ENCODE assay signal across 12 cellular contexts in the genomic region with DNA sequence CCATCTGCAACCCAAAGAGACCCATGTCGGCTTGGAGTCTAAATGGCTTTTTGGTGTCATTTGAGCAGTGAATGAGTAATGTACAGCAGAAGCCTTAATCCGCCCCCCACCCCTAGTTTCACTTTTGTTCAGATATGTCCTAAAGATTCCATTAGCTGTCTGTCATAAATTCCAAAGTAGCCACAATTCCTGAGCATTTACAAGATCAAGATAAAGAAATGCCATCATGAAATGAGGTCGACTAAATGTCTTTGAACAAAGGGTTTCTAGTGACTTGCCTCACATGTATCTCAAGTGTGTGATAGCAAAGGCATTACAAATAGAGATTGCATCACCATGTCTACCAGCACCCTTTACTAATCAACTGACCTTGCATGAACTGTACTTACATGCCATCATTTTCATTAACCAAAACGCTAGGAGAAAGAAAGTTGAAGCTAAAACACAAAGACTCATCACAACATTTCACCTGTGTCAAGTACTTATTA.
DNase-seq lines count a peak whose midpoint lies in the region; ATAC-seq and TF ChIP-seq lines count a peak whose summit lies in the region.
"Had no signal": no experiment of that assay in that cellular context is flagged by ENCODE, and none has a peak within 500 bp of the region (broad histone marks: within the 10 kb centered on the region; RNA-seq: fewer than 3 reads in every experiment).

No MANE protein-coding gene starts in this region.

- no peaks in the 10 kb centered on the region for H3K9me3 Mint-ChIP-seq in activated T-helper 2 cell treated with anti-CD3 and anti-CD28 coated beads, Interferon-gamma antibody, Interleukin-2, Interleukin-4, amounts not matched to agents 10 μg/mL and 5 μg/mL and 100 μg/mL, durations not matched to agents 14 hours and 24 hours and 36 hours

- H4K20me1 ChIP-seq in hepatocyte (ENCODE audit: insufficient read depth, poor library complexity, severe bottlenecking) = no peaks in the 10 kb centered on the region

- peak overlapping the region; percentile 65 for H3K4me2 ChIP-seq in hepatocyte

- H3K36me3 Mint-ChIP-seq in activated T-helper 2 cell treated with anti-CD3 and anti-CD28 coated beads, Interferon-gamma antibody, Interleukin-2, Interleukin-4, amounts not matched to agents 10 μg/mL and 5 μg/mL and 100 μg/mL, durations not matched to agents 14 hours and 24 hours and 36 hours (ENCODE audit: low read depth) = peaks cover 4% of the 10 kb centered on the region

- no peak overlapping the region for H2AFZ ChIP-seq in hepatocyte

- no peaks in the 10 kb centered on the region for H3K9me2 ChIP-seq in hepatocyte (replicated peaks; ENCODE audit: insufficient read depth)

- peak overlapping the region; percentile 30 for H3K27ac Mint-ChIP-seq in activated T-helper 2 cell treated with anti-CD3 and anti-CD28 coated beads, Interferon-gamma antibody, Interleukin-2, Interleukin-4, amounts not matched to agents 10 μg/mL and 5 μg/mL and 100 μg/mL, durations not matched to agents 14 hours and 24 hours and 36 hours

- H3K27me3 ChIP-seq in HAP-1 (ENCODE audit: low read depth) (no peaks in the 10 kb centered on the region), hepatocyte (no peaks in the 10 kb centered on the region)

- peaks cover 15% of the 10 kb centered on the region for H3K4me1 ChIP-seq in HAP-1
- peaks cover 35% of the 10 kb centered on the region for H3K4me1 ChIP-seq in hepatocyte (ENCODE audit: insufficient read depth)

- no peak for TF ChIP-seq CTCF in hepatocyte (IDR thresholded peaks at IDR 0.05; ENCODE audit: poor library complexity)

- no peak overlapping the region for H3K4me3 Mint-ChIP-seq in activated T-helper 2 cell treated with anti-CD3 and anti-CD28 coated beads, Interferon-gamma antibody, Interleukin-2, Interleukin-4, amounts not matched to agents 10 μg/mL and 5 μg/mL and 100 μg/mL, durations not matched to agents 14 hours and 24 hours and 36 hours (ENCODE audit: low read depth)

- peak; percentile 99 for DNase-seq in A172 (ENCODE audit: low spot score)
- DNase-seq in HAP-1 (ENCODE audit: low spot score in 2 of 2) = peak; percentile 64 to 66
- DNase-seq in activated T-helper 2 cell treated with anti-CD3 and anti-CD28 coated beads, Interferon-gamma antibody, Interleukin-2, Interleukin-4, amounts not matched to agents 10 μg/mL and 5 μg/mL and 100 μg/mL, durations not matched to agents 14 hours and 24 hours and 36 hours (ENCODE audit: low spot score) = no peak
- peak; percentile 71 for DNase-seq in hepatocyte (ENCODE audit: low spot score)
- DNase-seq in 8988T = no peak
- no peak for DNase-seq in DMS 273 (lab: John Stamatoyannopoulos, UW; ENCODE audit: unreplicated experiment)
- no peak for DNase-seq in midbrain (lab: John Stamatoyannopoulos, UW)
- DNase-seq: activated CD4-positive, alpha-beta T cell treated with anti-CD3 and anti-CD28 coated beads for 1 hour; effector memory CD4-positive, alpha-beta T cell; NCI-H187 had no signal

- H3K4me1 Mint-ChIP-seq in activated T-helper 2 cell treated with anti-CD3 and anti-CD28 coated beads, Interferon-gamma antibody, Interleukin-2, Interleukin-4, amounts not matched to agents 10 μg/mL and 5 μg/mL and 100 μg/mL, durations not matched to agents 14 hours and 24 hours and 36 hours (ENCODE audit: low read depth) = peaks cover 35% of the 10 kb centered on the region

- 14% methylated on average over 4 of the region's 4 CpGs for WGBS in hepatocyte (ENCODE audit: low lambda C conversion rate, missing lambda C conversion rate)

- peak overlapping the region; percentile 87 for H3K27ac ChIP-seq in hepatocyte
- H3K27ac ChIP-seq: prostate gland had no signal

- H3K79me2 ChIP-seq in hepatocyte = peaks cover 26% of the 10 kb centered on the region

- no peaks in the 10 kb centered on the region for H3K9me3 ChIP-seq in HAP-1
- no peaks in the 10 kb centered on the region for H3K9me3 ChIP-seq in hepatocyte (ENCODE audit: low read depth)
- H3K9me3 ChIP-seq: prostate gland had no signal

- no peaks in the 10 kb centered on the region for H3K36me3 ChIP-seq in HAP-1 (replicated peaks)
- no peaks in the 10 kb centered on the region for H3K36me3 ChIP-seq in hepatocyte (replicated peaks; ENCODE audit: insufficient read depth, low read depth)
- H3K36me3 ChIP-seq: prostate gland had no signal

- intact Hi-C loops in activated T-helper 2 cell treated with anti-CD3 and anti-CD28 coated beads, Interferon-gamma antibody, Interleukin-2, Interleukin-4, amounts not matched to agents 10 μg/mL and 5 μg/mL and 100 μg/mL, durations not matched to agents 14 hours and 24 hours and 36 hours (cut with micrococcal nuclease) = no loop called here

- in situ Hi-C loops in HAP-1 (cut with MboI; ENCODE audit: low sequenced_read_pairs) = no loop called here

- H3K4me3 ChIP-seq in HAP-1 = no peak overlapping the region
- H3K4me3 ChIP-seq in hepatocyte = no peak overlapping the region
- H3K4me3 ChIP-seq: prostate gland had no signal

- H3K27me3 Mint-ChIP-seq in activated T-helper 2 cell treated with anti-CD3 and anti-CD28 coated beads, Interferon-gamma antibody, Interleukin-2, Interleukin-4, amounts not matched to agents 10 μg/mL and 5 μg/mL and 100 μg/mL, durations not matched to agents 14 hours and 24 hours and 36 hours (ENCODE audit: low read depth) = peaks cover 3% of the 10 kb centered on the region

- ATAC-seq in GM19395 (IDR thresholded peaks at IDR 0.05; ENCODE audit: unreplicated experiment) = no peak

Comparison
In these comparisons a context has a peak if more than half of its experiments do, and no peak if none do; other contexts are left out.
1. DNase-seq: peak in A172 (single experiment), HAP-1 (2 of 2) and hepatocyte (single experiment); none in activated T-helper 2 cell treated with anti-CD3 and anti-CD28 coated beads, Interferon-gamma antibody, Interleukin-2, Interleukin-4, amounts not matched to agents 10 μg/mL and 5 μg/mL and 100 μg/mL, durations not matched to agents 14 hours and 24 hours and 36 hours (single experiment), 8988T (single experiment), DMS 273 (single experiment) and midbrain (single experiment).